In genomic region chr2:226489765-226490164, GRCh38 we compare ENCODE assay signal across 12 cellular contexts.
DNase-seq lines count a peak whose midpoint lies in the region; ATAC-seq and TF ChIP-seq lines count a peak whose summit lies in the region.
"Had no signal": no experiment of that assay in that cellular context is flagged by ENCODE, and none has a peak within 500 bp of the region (broad histone marks: within the 10 kb centered on the region; RNA-seq: fewer than 3 reads in every experiment).

No MANE protein-coding gene starts in this region.

- H3K27me3 ChIP-seq in GM06990 (replicated peaks; ENCODE audit: control insufficient read depth, insufficient read depth, low read length), result no peaks in the 10 kb centered on the region
- no peaks in the 10 kb centered on the region for H3K27me3 ChIP-seq in WERI-Rb-1 (ENCODE audit: insufficient read depth, low read depth, severe bottlenecking)
- H3K27me3 ChIP-seq: thyroid gland had no signal

- no peaks in the 10 kb centered on the region for H3K9me3 ChIP-seq in WERI-Rb-1 (ENCODE audit: severe bottlenecking)
- H3K9me3 ChIP-seq: thyroid gland had no signal

- ATAC-seq in GM21717 (IDR thresholded peaks at IDR 0.05; ENCODE audit: unreplicated experiment), result peak; percentile 79

- H3K27ac ChIP-seq in WERI-Rb-1, result no peak overlapping the region
- H3K27ac ChIP-seq: thyroid gland had no signal

- DNase-seq in GM06990 (ENCODE audit: extremely low read depth, insufficient read length) (peak; percentile 30), NCI-H226 (peak; percentile 85), hepatic stellate cell (ENCODE audit: low spot score) (peak; percentile 37), D341Med (ENCODE audit: low spot score) (no peak), inferior parietal cortex (ENCODE audit: extremely low spot score) (no peak), NOMO-1 treated with DMSO at 0.1 percent for 48 hours (lab: John Stamatoyannopoulos, UW; ENCODE audit: unreplicated experiment) (no peak), WERI-Rb-1 (no peak)
- DNase-seq: activated T-cell treated with anti-CD3 and anti-CD28 coated beads, Interleukin-2, amount 50 U/mL, for 24 hours; midbrain; NCI-H1092; thyroid gland had no signal

- H3K4me3 ChIP-seq in GM06990 (replicated peaks; ENCODE audit: low read depth, low read length) (no peak overlapping the region), WERI-Rb-1 (ENCODE audit: low read depth, low read length) (no peak overlapping the region)
- H3K4me3 ChIP-seq: thyroid gland had no signal

- H3K36me3 ChIP-seq in GM06990 (ENCODE audit: control insufficient read depth, insufficient read depth, low read length) (no peaks in the 10 kb centered on the region), WERI-Rb-1 (no peaks in the 10 kb centered on the region)
- H3K36me3 ChIP-seq: thyroid gland had no signal

- no peak for TF ChIP-seq CTCF in GM06990 (IDR thresholded peaks at IDR 0.05; ENCODE audit: insufficient read depth, low read length, poor library complexity, severe bottlenecking)
- no peak for TF ChIP-seq CTCF in WERI-Rb-1 (IDR thresholded peaks at IDR 0.05; ENCODE audit: low read depth, low read length)

Comparison
In these comparisons a context has a peak if more than half of its experiments do, and no peak if none do; other contexts are left out.
1. DNase-seq: peak in GM06990 (single experiment), NCI-H226 (single experiment) and hepatic stellate cell (single experiment); none in D341Med (single experiment), inferior parietal cortex (single experiment), NOMO-1 treated with DMSO at 0.1 percent for 48 hours (single experiment) and WERI-Rb-1 (single experiment).